In genomic region chr14:52906141-52906601, GRCh38 we compare ENCODE assay signal across 12 cellular contexts. TPM values are rescaled to one million over a fixed set of nuclear protein-coding genes. Genes with fewer than 3 reads are reported as not detected.
A peak's percentile ranks its signal among the peaks of the same experiment; 100 is the strongest.
DNase-seq lines count a peak whose midpoint lies in the region; ATAC-seq and TF ChIP-seq lines count a peak whose summit lies in the region.
"Had no signal": no experiment of that assay in that cellular context is flagged by ENCODE, and none has a peak within 500 bp of the region (broad histone marks: within the 10 kb centered on the region; RNA-seq: fewer than 3 reads in every experiment).

No MANE protein-coding gene starts in this region.

- 41 to 56% methylated on average over 3 of the region's 3 CpGs for WGBS in heart right ventricle, 2 donors

- no peak overlapping the region for H3K4me3 ChIP-seq in astrocyte of the cerebellum (ENCODE audit: low read depth, low read length)
- no peak overlapping the region for H3K4me3 ChIP-seq in heart right ventricle
- no peak overlapping the region for H3K4me3 ChIP-seq in SJCRH30

- peak in 6 of 8 donors; percentile 16 to 57 (median 40) for ATAC-seq in heart right ventricle
- no peak for ATAC-seq in GM21825 (IDR thresholded peaks at IDR 0.05; ENCODE audit: unreplicated experiment)
- no peak for ATAC-seq in activated CD4-positive, CD25-positive, alpha-beta regulatory T cell treated with anti-CD3 and anti-CD28 coated beads, Interleukin-2, amount 50 U/mL, for 24 hours
- no peak for ATAC-seq in HG03439 (IDR thresholded peaks at IDR 0.05; ENCODE audit: unreplicated experiment)

- peaks cover 0 to 32% (median 8%) of the 10 kb centered on the region in 9 donors for H3K36me3 ChIP-seq in heart right ventricle
- H3K36me3 ChIP-seq in SJCRH30: peaks cover 11% of the 10 kb centered on the region

- peaks cover 11 to 88% (median 48%) of the 10 kb centered on the region in 9 donors for H3K4me1 ChIP-seq in heart right ventricle
- H3K4me1 ChIP-seq in SJCRH30: no peaks in the 10 kb centered on the region

- in situ Hi-C loops in astrocyte of the cerebellum (cut with HindIII; ENCODE audit: low sequenced_read_pairs): no loop called here

- intact Hi-C loops in heart right ventricle (cut with DNase I): loop anchor here in 1 of 10 donors (5.0 kb wide), 1 partner anchor 46 kb away; the partner anchor contains the start of gene FERMT2

- H3K27me3 ChIP-seq in heart right ventricle: no peaks in the 10 kb centered on the region
- no peaks in the 10 kb centered on the region for H3K27me3 ChIP-seq in SJCRH30

- H3K27ac ChIP-seq in heart right ventricle (peak overlapping the region in 4 of 10 donors; percentile 3 to 53 (median 38)), SJCRH30 (no peak overlapping the region)

- DNase-seq in HCEC 1CT (peak; percentile 94), astrocyte of the cerebellum (ENCODE audit: low read depth) (peak; percentile 75), heart right ventricle (no peak), stromal cell of bone marrow (ENCODE audit: low read depth) (peak; percentile 81), SJCRH30 (no peak)
- DNase-seq: effector CD8-positive, alpha-beta T cell; mesendoderm; NCI-H1436; stimulated activated CD4-positive, alpha-beta T cell treated with anti-CD3 and anti-CD28 coated beads, Interleukin-2, amount 100 ng/mL, for 48 hours had no signal

- H3K9me3 ChIP-seq in heart right ventricle (no peaks in the 10 kb centered on the region), SJCRH30 (replicated peaks) (no peaks in the 10 kb centered on the region)

- TF ChIP-seq CTCF in astrocyte of the cerebellum (IDR thresholded peaks at IDR 0.05; ENCODE audit: low read depth, low read length, missing control alignments): no peak
- no peak for TF ChIP-seq CTCF in heart right ventricle (IDR thresholded peaks at IDR 0.05)

RNA-seq across cellular contexts. Expression of gene FERMT2, which starts 44.7 kb away (rescaled TPM):
- total RNA-seq in heart right ventricle: 100 to 1,000 TPM in 9 of 10 donors, 10 to 100 TPM in 1; 89.1 to 175 (median 115) TPM
- polyA plus RNA-seq in heart right ventricle: 10 to 100 TPM; 45.7 to 67.7 TPM
- 62.5 and 65.3 TPM in 2 replicates for total RNA-seq in SJCRH30 (2014; rRNA removed; shearing (Covaris generic))

Comparison
In these comparisons a context has a peak if more than half of its experiments do, and no peak if none do; other contexts are left out.
1. DNase-seq: peak in HCEC 1CT (single experiment), astrocyte of the cerebellum (single experiment) and stromal cell of bone marrow (single experiment); none in heart right ventricle (0 of 2) and SJCRH30 (0 of 2).
2. ATAC-seq: peak in heart right ventricle (6 of 8); none in GM21825 (single experiment), activated CD4-positive, CD25-positive, alpha-beta regulatory T cell treated with anti-CD3 and anti-CD28 coated beads, Interleukin-2, amount 50 U/mL, for 24 hours (0 of 2) and HG03439 (single experiment).